ENCODE assay signal across 8 cellular contexts in the genomic region with DNA sequence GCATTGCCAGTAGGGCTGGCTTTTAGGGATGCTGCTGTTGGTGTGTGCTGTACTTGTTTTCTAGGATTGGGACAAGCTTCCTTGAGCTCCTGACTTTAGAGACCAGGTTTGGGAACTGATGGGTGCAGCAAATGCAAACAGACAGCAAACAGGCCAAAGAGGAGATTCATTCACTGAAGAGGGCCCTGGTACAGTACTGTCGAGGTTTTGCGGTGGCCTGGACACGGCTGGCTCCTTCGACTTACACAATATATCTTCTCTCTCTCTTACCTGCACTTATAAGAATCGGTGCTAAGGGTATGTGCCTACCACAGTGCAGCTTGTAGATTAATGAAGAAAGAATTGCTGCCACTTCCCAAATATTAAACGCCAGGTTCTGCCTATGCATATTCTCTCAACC. TPM values are rescaled to one million over a fixed set of nuclear protein-coding genes. Genes with fewer than 3 reads are reported as not detected.
DNase-seq lines count a peak whose midpoint lies in the region; ATAC-seq and TF ChIP-seq lines count a peak whose summit lies in the region.

No MANE protein-coding gene starts in this region.

- H3K4me1 ChIP-seq in left ventricle myocardium inferior: peaks cover 58% of the 10 kb centered on the region
- peaks cover 19% of the 10 kb centered on the region for H3K4me1 ChIP-seq in mononuclear cell (ENCODE audit: insufficient read depth, low read length)
- no peaks in the 10 kb centered on the region for H3K4me1 ChIP-seq in urinary bladder (ENCODE audit: insufficient read depth)

- H3K27ac ChIP-seq in left ventricle myocardium inferior (replicated peaks) (peak overlapping the region; percentile 88), urinary bladder (ENCODE audit: low read depth) (no peak overlapping the region)

- TF ChIP-seq CTCF in left ventricle myocardium inferior (IDR thresholded peaks at IDR 0.05; ENCODE audit: borderline replicate concordance): no peak
- TF ChIP-seq CTCF in cardiac fibroblast (IDR thresholded peaks at IDR 0.05; ENCODE audit: low read depth, low read length): no peak

- intact Hi-C loops in left ventricle myocardium inferior (cut with micrococcal nuclease) (no loop called here), left ventricle myocardium superior (cut with micrococcal nuclease) (no loop called here)

- 74% methylated on average over 6 of the region's 6 CpGs for WGBS in urinary bladder

- H3K9me3 ChIP-seq in left ventricle myocardium inferior (replicated peaks): no peaks in the 10 kb centered on the region
- H3K9me3 ChIP-seq in mononuclear cell (ENCODE audit: low read depth, low read length): no peaks in the 10 kb centered on the region

- DNase-seq in left ventricle myocardium inferior: no peak
- DNase-seq in left ventricle myocardium superior: no peak
- no peak for DNase-seq in cardiac fibroblast (ENCODE audit: low read depth in 2 of 2)
- no peak for DNase-seq in globus pallidus (ENCODE audit: low spot score)
- no peak for DNase-seq in anterior cingulate cortex (lab: John Stamatoyannopoulos, UW)

- no peaks in the 10 kb centered on the region for H3K36me3 ChIP-seq in left ventricle myocardium inferior
- H3K36me3 ChIP-seq in urinary bladder (ENCODE audit: insufficient read depth): no peaks in the 10 kb centered on the region

- H3K4me3 ChIP-seq in left ventricle myocardium inferior: peak overlapping the region; percentile 80
- H3K4me3 ChIP-seq in cardiac fibroblast (replicated peaks in 1 of 2; ENCODE audit: low read depth in 2 of 2, low read length in 2 of 2): peak overlapping the region; percentile 79 to 86
- H3K4me3 ChIP-seq in mononuclear cell (ENCODE audit: low read length): peak overlapping the region; percentile 75
- peak overlapping the region; percentile 81 for H3K4me3 ChIP-seq in urinary bladder (ENCODE audit: low read depth, low read length)

- H3K27me3 ChIP-seq in left ventricle myocardium inferior (ENCODE audit: low read depth) (no peaks in the 10 kb centered on the region), mononuclear cell (ENCODE audit: insufficient read depth, low read length) (no peaks in the 10 kb centered on the region)

- ATAC-seq in left ventricle myocardium superior: no peak
- no peak for ATAC-seq in GM18867 (IDR thresholded peaks at IDR 0.05; ENCODE audit: unreplicated experiment)

RNA-seq across cellular contexts. Expression of gene ATP1A1, which starts 44.6 kb away (rescaled TPM):
- total RNA-seq in left ventricle myocardium inferior (230 TPM), left ventricle myocardium superior (269 TPM), mononuclear cell (173 TPM), urinary bladder (63.6 TPM)
- polyA plus RNA-seq in urinary bladder: 230 TPM
